ENCODE assay signal across 23 cellular contexts in the genomic region with DNA sequence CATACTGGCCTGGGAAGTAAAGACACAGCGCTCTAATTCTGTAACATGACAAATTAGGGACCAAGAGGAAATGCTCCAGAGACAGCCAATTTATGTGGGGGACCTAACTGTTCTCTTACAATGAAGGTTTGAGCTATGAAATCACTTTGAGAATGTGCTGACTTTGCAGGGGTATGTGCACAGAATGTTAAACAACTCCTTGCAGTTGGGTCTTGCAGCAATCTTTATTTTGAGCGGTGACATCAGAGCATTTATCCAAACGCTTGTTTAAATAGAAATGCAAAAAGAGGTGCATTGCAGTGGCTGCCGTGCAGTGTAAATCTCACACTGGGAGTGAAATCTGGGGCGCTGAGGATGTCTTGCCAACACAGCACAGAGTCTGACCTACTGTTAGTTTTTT.
DNase-seq lines count a peak whose midpoint lies in the region; ATAC-seq, FAIRE-seq and TF ChIP-seq lines count a peak whose summit lies in the region.
"Had no signal": no experiment of that assay in that cellular context is flagged by ENCODE, and none has a peak within 500 bp of the region (broad histone marks: within the 10 kb centered on the region; RNA-seq: fewer than 3 reads in every experiment).

No MANE protein-coding gene starts in this region.

- ATAC-seq in body of pancreas = no peak
- ATAC-seq: HCT116, HepG2 had no signal

- H3K36me3 ChIP-seq in astrocyte (ENCODE audit: insufficient read depth, low read length) (no peaks in the 10 kb centered on the region), body of pancreas (replicated peaks in 1 of 2; ENCODE audit: insufficient read depth in 1 of 2, low read depth in 2 of 2) (no peaks in the 10 kb centered on the region)
- H3K36me3 ChIP-seq: BLaER1 treated with 17β-estradiol and CSF1 and Interleukin-3, amounts not matched to agents 10 nM and 100 nM had no signal

- no peak overlapping the region for H3K27ac ChIP-seq in astrocyte (ENCODE audit: low read depth, low read length)
- H3K27ac ChIP-seq in body of pancreas = no peak overlapping the region
- H3K27ac ChIP-seq: BLaER1 treated with 17β-estradiol and CSF1 and Interleukin-3, amounts not matched to agents 10 nM and 100 nM had no signal

- no peaks in the 10 kb centered on the region for H3K36me3 Mint-ChIP-seq in astrocyte (ENCODE audit: low read depth, unreplicated experiment)

- H3K4me3 Mint-ChIP-seq in astrocyte (ENCODE audit: unreplicated experiment) = no peak overlapping the region
- H3K4me3 Mint-ChIP-seq: CD4-positive, alpha-beta T cell had no signal

- H3K9me3 ChIP-seq in astrocyte (ENCODE audit: insufficient read depth, low read depth, low read length) = no peaks in the 10 kb centered on the region
- H3K9me3 ChIP-seq in body of pancreas = no peaks in the 10 kb centered on the region
- H3K9me3 ChIP-seq: SK-N-SH had no signal

- H3K4me1 Mint-ChIP-seq in astrocyte (ENCODE audit: low read depth, unreplicated experiment) = peaks cover 8% of the 10 kb centered on the region

- FAIRE-seq in astrocyte (lab: Jason Lieb, UNC) = peak; percentile 64
- FAIRE-seq: D721Med, HepG2, RCC 7860 had no signal

- no peaks in the 10 kb centered on the region for H3K27me3 Mint-ChIP-seq in astrocyte (ENCODE audit: low read depth, unreplicated experiment)
- H3K27me3 Mint-ChIP-seq: CD4-positive, alpha-beta T cell had no signal

- no peaks in the 10 kb centered on the region for H3K79me2 ChIP-seq in astrocyte (ENCODE audit: insufficient read depth, low read length)

- H3K4me3 ChIP-seq in astrocyte (ENCODE audit: insufficient read depth, low read depth, low read length) (no peak overlapping the region), fibroblast of pulmonary artery (replicated peaks; ENCODE audit: low read depth, low read length) (no peak overlapping the region), body of pancreas (no peak overlapping the region)
- H3K4me3 ChIP-seq: BLaER1 treated with 17β-estradiol and CSF1 and Interleukin-3, amounts not matched to agents 10 nM and 100 nM had no signal

- TF ChIP-seq CTCF in astrocyte (IDR thresholded peaks at IDR 0.05; ENCODE audit: insufficient read depth, low read depth, low read length) (no peak), fibroblast of pulmonary artery (IDR thresholded peaks at IDR 0.05; ENCODE audit: low read length, missing control alignments) (no peak), body of pancreas (IDR thresholded peaks at IDR 0.05) (no peak)

- H3K9me3 Mint-ChIP-seq in astrocyte (ENCODE audit: unreplicated experiment) = no peaks in the 10 kb centered on the region
- H3K9me3 Mint-ChIP-seq: CD4-positive, alpha-beta T cell had no signal

- H3K4me1 ChIP-seq in astrocyte (ENCODE audit: insufficient read depth, low read length) = no peaks in the 10 kb centered on the region
- no peaks in the 10 kb centered on the region for H3K4me1 ChIP-seq in body of pancreas
- H3K4me1 ChIP-seq: BLaER1 treated with 17β-estradiol and CSF1 and Interleukin-3, amounts not matched to agents 10 nM and 100 nM had no signal

- DNase-seq in EH (ENCODE audit: low read depth) (peak; percentile 27), astrocyte (ENCODE audit: low read depth) (no peak), fibroblast of pulmonary artery (ENCODE audit: low read depth) (peak; percentile 0), superior temporal gyrus (ENCODE audit: extremely low spot score) (peak; percentile 10), glomerular visceral epithelial cell (ENCODE audit: extremely low spot score) (no peak), body of pancreas (no peak)
- no peak for DNase-seq in activated CD4-positive, CD25-positive, alpha-beta regulatory T cell (lab: John Stamatoyannopoulos, UW)
- DNase-seq: CD4-positive, alpha-beta T cell; GDM1; Karpas-422; NCI-H1092 treated with DMSO at 0.1 percent for 48 hours; NCI-H1436; NCI-H187 treated with DMSO at 0.1 percent for 48 hours; NCI-H2107; NCI-H446; NCI-H524 treated with DMSO at 0.1 percent for 48 hours; NCI-H774; SK-N-SH had no signal

- H3K4me2 ChIP-seq in astrocyte (ENCODE audit: low read length) = no peak overlapping the region
- H3K4me2 ChIP-seq: BLaER1 treated with 17β-estradiol and CSF1 and Interleukin-3, amounts not matched to agents 10 nM and 100 nM; SK-N-SH had no signal

- no peak overlapping the region for H3K9ac ChIP-seq in astrocyte (ENCODE audit: low read length)
- H3K9ac ChIP-seq: BLaER1 treated with 17β-estradiol and CSF1 and Interleukin-3, amounts not matched to agents 10 nM and 100 nM; SK-N-SH had no signal

- no peak overlapping the region for H3K27ac Mint-ChIP-seq in astrocyte (ENCODE audit: unreplicated experiment)
- H3K27ac Mint-ChIP-seq: CD4-positive, alpha-beta T cell had no signal

- intact Hi-C loops in body of pancreas (cut with DNase I) = no loop called here

- no peak for TF ChIP-seq POLR2A in body of pancreas (IDR thresholded peaks at IDR 0.05)

- H2AFZ ChIP-seq in astrocyte (ENCODE audit: low read depth, low read length) = no peak overlapping the region

- H4K20me1 ChIP-seq in astrocyte (ENCODE audit: insufficient read depth, low read length) = no peaks in the 10 kb centered on the region
- H4K20me1 ChIP-seq: BLaER1 treated with 17β-estradiol and CSF1 and Interleukin-3, amounts not matched to agents 10 nM and 100 nM had no signal

- 43 to 50% methylated on average over 5 of the region's 5 CpGs for WGBS in body of pancreas, 2 donors

- H3K27me3 ChIP-seq in astrocyte (ENCODE audit: insufficient read depth, low read length) (no peaks in the 10 kb centered on the region), body of pancreas (no peaks in the 10 kb centered on the region)

Comparison
In these comparisons a context has a peak if more than half of its experiments do, and no peak if none do; other contexts are left out.
1. DNase-seq: peak in EH (single experiment), fibroblast of pulmonary artery (single experiment) and superior temporal gyrus (single experiment); none in astrocyte (single experiment), glomerular visceral epithelial cell (single experiment), activated CD4-positive, CD25-positive, alpha-beta regulatory T cell (0 of 4) and body of pancreas (0 of 4).